ENCODE assay signal across 18 cellular contexts in the genomic region with DNA sequence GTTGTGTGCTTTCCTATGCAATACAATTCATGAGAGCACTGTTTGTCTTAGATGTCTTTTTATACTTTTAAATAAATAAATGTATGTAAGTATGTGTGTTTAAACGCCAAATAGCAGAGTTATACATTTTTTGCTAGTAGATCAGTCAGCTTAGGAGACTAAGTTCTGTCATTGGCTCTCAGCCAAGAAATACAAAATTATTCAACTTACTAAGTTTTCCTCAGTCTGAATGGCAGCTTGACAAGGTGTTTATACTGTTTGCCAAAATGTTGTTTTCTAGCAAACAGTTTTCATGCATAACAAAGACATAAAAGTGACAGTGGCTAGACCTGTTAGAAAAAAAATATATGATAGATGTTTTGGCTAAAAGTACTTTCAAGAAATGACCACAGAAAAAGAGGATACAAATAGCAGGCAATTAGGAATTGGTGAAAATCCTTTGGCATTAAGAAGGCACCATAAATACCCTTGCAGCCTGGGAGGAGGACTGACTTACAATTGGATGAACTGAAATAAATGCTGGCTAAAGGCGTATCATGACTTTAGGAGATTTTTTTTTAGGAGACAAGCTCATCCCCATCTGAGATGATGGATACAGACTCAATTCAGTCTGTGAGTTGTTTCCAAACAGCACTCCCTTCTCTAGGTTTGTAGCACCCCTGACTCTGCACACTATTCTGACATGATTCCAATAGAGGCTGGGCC.
"Had no signal": no experiment of that assay in that cellular context is flagged by ENCODE, and none has a peak within 500 bp of the region (broad histone marks: within the 10 kb centered on the region; RNA-seq: fewer than 3 reads in every experiment).

No MANE protein-coding gene starts in this region.

- H3K27me3 ChIP-seq: ascending aorta, heart left ventricle, testis, upper lobe of right lung had no signal

- H3K27ac ChIP-seq: ascending aorta, heart left ventricle, testis, upper lobe of right lung had no signal

- FAIRE-seq: islet of Langerhans had no signal

- H3K4me1 ChIP-seq: ascending aorta, testis had no signal

- DNase-seq: activated CD4-positive, alpha-beta T cell treated with anti-CD3 and anti-CD28 coated beads for 1 hour; activated CD8-positive, alpha-beta memory T cell treated with anti-CD3 and anti-CD28 coated beads, Interleukin-2, amount 50 U/mL, for 4 hours; activated CD8-positive, alpha-beta T cell treated with anti-CD3 and anti-CD28 coated beads for 36 hours; activated gamma-delta T cell treated with Interleukin-2 at 50 U/mL for 16 hours; activated T-cell treated with anti-CD3 and anti-CD28 coated beads, Interleukin-2, amount 50 U/mL, for 72 hours; cortex of kidney; foreskin melanocyte; heart left ventricle; nephron progenitor cell; stimulated activated CD4-positive, alpha-beta T cell treated with anti-CD3 and anti-CD28 coated beads, Interleukin-4, amount 100 ng/mL, for 1 hour; stimulated activated CD8-positive, alpha-beta memory T cell treated with anti-CD3 and anti-CD28 coated beads, Interleukin-4, amount 100 ng/mL, for 48 hours; testis; upper lobe of right lung had no signal

- ATAC-seq: activated CD8-positive, alpha-beta T cell treated with anti-CD3 and anti-CD28 coated beads for 36 hours; activated T-cell treated with anti-CD3 and anti-CD28 coated beads, Interleukin-2, amount 50 U/mL, for 72 hours; heart left ventricle; left lobe of liver; upper lobe of right lung had no signal

- H3K27ac Mint-ChIP-seq: activated CD8-positive, alpha-beta T cell treated with anti-CD3 and anti-CD28 coated beads for 36 hours; activated T-cell treated with anti-CD3 and anti-CD28 coated beads, Interleukin-2, amount 50 U/mL, for 72 hours; memory B cell; nephron progenitor cell; stimulated activated naive CD8-positive, alpha-beta T cell treated with anti-CD3 and anti-CD28 coated beads, Interleukin-15, Interleukin-2, amounts not matched to agents 100 ng/mL and 50 ng/mL, for 24 hours had no signal

- H3K4me3 ChIP-seq: ascending aorta, heart left ventricle, testis, upper lobe of right lung had no signal

- H3K9me3 Mint-ChIP-seq: activated CD8-positive, alpha-beta T cell treated with anti-CD3 and anti-CD28 coated beads for 36 hours; activated T-cell treated with anti-CD3 and anti-CD28 coated beads, Interleukin-2, amount 50 U/mL, for 72 hours; nephron progenitor cell; stimulated activated naive CD8-positive, alpha-beta T cell treated with anti-CD3 and anti-CD28 coated beads, Interleukin-15, Interleukin-2, amounts not matched to agents 100 ng/mL and 50 ng/mL, for 24 hours had no signal

- H3K27me3 Mint-ChIP-seq: activated CD8-positive, alpha-beta T cell treated with anti-CD3 and anti-CD28 coated beads for 36 hours; memory B cell; stimulated activated naive CD8-positive, alpha-beta T cell treated with anti-CD3 and anti-CD28 coated beads, Interleukin-15, Interleukin-2, amounts not matched to agents 100 ng/mL and 50 ng/mL, for 24 hours had no signal

- H3K4me3 Mint-ChIP-seq: activated CD8-positive, alpha-beta T cell treated with anti-CD3 and anti-CD28 coated beads for 36 hours; activated T-cell treated with anti-CD3 and anti-CD28 coated beads, Interleukin-2, amount 50 U/mL, for 72 hours; memory B cell; nephron progenitor cell; stimulated activated naive CD8-positive, alpha-beta T cell treated with anti-CD3 and anti-CD28 coated beads, Interleukin-15, Interleukin-2, amounts not matched to agents 100 ng/mL and 50 ng/mL, for 24 hours had no signal

- H3K9me3 ChIP-seq: ascending aorta, heart left ventricle, testis, upper lobe of right lung had no signal

- H3K36me3 ChIP-seq: ascending aorta, heart left ventricle, upper lobe of right lung had no signal
